Comparison of ENCODE assay signal across 8 cellular contexts in the genomic region with DNA sequence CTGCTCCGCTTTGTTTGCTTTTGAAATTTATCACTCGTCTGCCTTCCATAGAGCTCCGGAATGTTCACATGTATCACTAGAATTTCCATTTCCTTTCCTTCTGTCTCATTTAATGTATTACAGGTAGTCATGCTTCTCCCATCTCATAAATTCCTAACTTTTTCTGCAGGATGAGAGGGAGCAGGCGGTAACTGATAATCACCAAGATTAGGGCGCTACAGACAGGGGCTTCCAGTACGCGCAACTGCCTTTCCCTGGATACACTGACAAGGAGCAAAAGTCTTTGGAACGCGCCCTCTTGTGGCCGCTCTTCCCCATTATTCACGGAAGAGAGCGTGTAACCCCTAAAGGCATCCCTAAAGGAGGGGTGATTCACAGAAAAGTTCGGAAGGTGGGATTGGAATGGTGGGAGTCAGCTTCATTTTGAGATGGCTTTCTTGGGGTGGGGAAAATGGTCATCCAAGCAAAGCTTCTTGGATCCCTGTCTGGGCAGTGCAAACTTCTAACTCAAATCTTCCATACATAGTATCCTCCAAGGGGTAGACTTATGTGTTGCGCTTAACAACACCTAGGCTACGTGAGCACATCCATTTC. TPM values are rescaled to one million over a fixed set of nuclear protein-coding genes. Genes with fewer than 3 reads are reported as not detected.
A peak's percentile ranks its signal among the peaks of the same experiment; 100 is the strongest.
DNase-seq lines count a peak whose midpoint lies in the region; FAIRE-seq and TF ChIP-seq lines count a peak whose summit lies in the region.

No MANE protein-coding gene starts in this region.

- WGBS in small intestine, 3 donors = 19 to 29% (median 19%) methylated on average over 15 of the region's 15 CpGs

- H3K27me3 ChIP-seq in breast epithelium (no peaks in the 10 kb centered on the region), small intestine (ENCODE audit: control insufficient read depth in 2 of 2, insufficient read depth in 2 of 2, low read length in 2 of 2) (peaks cover 0 to 4% of the 10 kb centered on the region in 2 donors)

- no peak for TF ChIP-seq POLR2A in breast epithelium (IDR thresholded peaks at IDR 0.05)

- H3K4me1 ChIP-seq in breast epithelium = no peaks in the 10 kb centered on the region
- H3K4me1 ChIP-seq in small intestine (ENCODE audit: control insufficient read depth in 2 of 2, insufficient read depth in 1 of 2, low read depth in 1 of 2, low read length in 1 of 2) = peaks cover 2% of the 10 kb centered on the region in 2 donors

- H3K4me3 ChIP-seq in breast epithelium (peak overlapping the region; percentile 30 to 52 (median 33)), small intestine (ENCODE audit: low read depth in 1 of 2, low read length in 2 of 2) (no peak overlapping the region)

- TF ChIP-seq CTCF in D721Med (IDR thresholded peaks at IDR 0.05; ENCODE audit: insufficient read depth, missing control alignments) = peak; percentile 74
- peak; percentile 29 to 80 (median 60) for TF ChIP-seq CTCF in breast epithelium (IDR thresholded peaks at IDR 0.05)

- H3K36me3 ChIP-seq in breast epithelium = no peaks in the 10 kb centered on the region
- no peaks in the 10 kb centered on the region for H3K36me3 ChIP-seq in small intestine (ENCODE audit: control insufficient read depth in 2 of 2, insufficient read depth in 2 of 2, low read length in 2 of 2)

- no peak for FAIRE-seq in D721Med (lab: Jason Lieb, UNC)
- FAIRE-seq in small intestine (lab: Jason Lieb, UNC) = no peak

- no peak for DNase-seq in D721Med (ENCODE audit: insufficient read length, low spot score)
- peak; percentile 77 for DNase-seq in H4 (ENCODE audit: low spot score)
- DNase-seq in NCI-H82 treated with DMSO at 0.1 percent for 48 hours (lab: John Stamatoyannopoulos, UW; ENCODE audit: unreplicated experiment) = peak; percentile 25
- no peak for DNase-seq in breast epithelium (ENCODE audit: low spot score in 2 of 2)
- DNase-seq in iris pigment epithelial cell (ENCODE audit: low read depth) = peak; percentile 84
- DNase-seq in small intestine = peak; percentile 71
- no peak for DNase-seq in NCI-H2196 (lab: John Stamatoyannopoulos, UW; ENCODE audit: unreplicated experiment)
- DNase-seq in activated effector memory CD4-positive, alpha-beta T cell treated with anti-CD3 and anti-CD28 coated beads, Interleukin-2, amount 50 U/mL, for 16 hours = no peak

- H3K9me3 ChIP-seq in breast epithelium = no peaks in the 10 kb centered on the region
- H3K9me3 ChIP-seq in small intestine (ENCODE audit: control insufficient read depth, low read depth) = no peaks in the 10 kb centered on the region

- intact Hi-C loops in breast epithelium (cut with DNase I; ENCODE audit: low total_unique reads) = no loop called here

- H3K27ac ChIP-seq in breast epithelium (peak overlapping the region; percentile 70 to 87), small intestine (ENCODE audit: low read depth in 1 of 2, low read length in 1 of 2) (peak overlapping the region in 1 of 2 donors; percentile 81)

RNA-seq across cellular contexts. Expression of a gene that starts 6.5 kb away (rescaled TPM):
- 1.2 and 2.2 TPM in 2 replicates for total RNA-seq in H4 (2014; rRNA removed; shearing (Covaris generic))
- 1 to 10 TPM in 1 of 3 donors, under 1 TPM in 2; 0.59 to 2.0 (median 0.64) TPM for total RNA-seq in breast epithelium
- under 1 TPM in 2 of 3 donors, not detected in 1; 0.27 to 0.63 TPM for polyA plus RNA-seq in small intestine

Comparison
In these comparisons a context has a peak if more than half of its experiments do, and no peak if none do; other contexts are left out.
1. DNase-seq: peak in H4 (single experiment), NCI-H82 treated with DMSO at 0.1 percent for 48 hours (single experiment), iris pigment epithelial cell (single experiment) and small intestine (single experiment); none in D721Med (single experiment), breast epithelium (0 of 2), NCI-H2196 (single experiment) and activated effector memory CD4-positive, alpha-beta T cell treated with anti-CD3 and anti-CD28 coated beads, Interleukin-2, amount 50 U/mL, for 16 hours (single experiment).
2. H3K4me3 ChIP-seq: peak in breast epithelium (3 of 3); none in small intestine (0 of 2).